Comparison of ENCODE assay signal across 15 cellular contexts in the genomic region with DNA sequence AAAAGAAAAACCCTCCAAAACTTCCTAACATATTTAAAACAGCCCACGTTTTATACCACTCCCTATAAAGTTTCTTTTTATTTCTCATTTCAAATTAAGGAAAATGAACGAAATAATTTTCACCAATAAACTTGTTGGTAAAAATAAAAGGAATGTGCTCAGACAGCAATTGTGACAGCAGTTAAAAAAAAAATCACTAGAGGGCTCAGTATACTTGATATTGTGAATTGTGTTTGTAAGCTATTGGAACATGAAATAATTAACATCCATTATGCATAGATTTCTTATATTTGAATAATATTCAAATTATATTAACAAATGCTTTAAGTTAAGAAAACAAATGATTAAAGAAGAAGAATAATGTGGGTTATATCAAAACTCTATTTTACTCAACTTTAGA.
DNase-seq lines count a peak whose midpoint lies in the region; ATAC-seq, FAIRE-seq and TF ChIP-seq lines count a peak whose summit lies in the region.
"Had no signal": no experiment of that assay in that cellular context is flagged by ENCODE, and none has a peak within 500 bp of the region (broad histone marks: within the 10 kb centered on the region; RNA-seq: fewer than 3 reads in every experiment).

No MANE protein-coding gene starts in this region.

- no peak overlapping the region for H3K4me3 Mint-ChIP-seq in activated T-cell treated with anti-CD3 and anti-CD28 coated beads, Interleukin-2, amount 50 U/mL, for 24 hours
- no peak overlapping the region for H3K4me3 Mint-ChIP-seq in CD4-positive, alpha-beta memory T cell
- H3K4me3 Mint-ChIP-seq: CD14-positive monocyte; stimulated activated naive CD8-positive, alpha-beta T cell treated with anti-CD3 and anti-CD28 coated beads, Interleukin-15, amount 100 ng/mL, for 72 hours had no signal

- H3K27ac ChIP-seq in A549: no peak overlapping the region
- no peak overlapping the region for H3K27ac ChIP-seq in GM23248
- H3K27ac ChIP-seq in CD4-positive, alpha-beta memory T cell (ENCODE audit: low read depth, low read length): no peak overlapping the region
- H3K27ac ChIP-seq: SJSA1 had no signal

- TF ChIP-seq EP300 in A549 (IDR thresholded peaks at IDR 0.05): no peak

- no peaks in the 10 kb centered on the region for H3F3A ChIP-seq in GM23248 (ENCODE audit: insufficient read depth)

- H3K27me3 ChIP-seq in GM23248 (replicated peaks; ENCODE audit: insufficient read depth): no peaks in the 10 kb centered on the region
- no peaks in the 10 kb centered on the region for H3K27me3 ChIP-seq in CD4-positive, alpha-beta memory T cell (ENCODE audit: insufficient read depth, low read length)
- H3K27me3 ChIP-seq: SJSA1 had no signal

- no peaks in the 10 kb centered on the region for H3K4me1 ChIP-seq in A549
- H3K4me1 ChIP-seq in GM23248 (ENCODE audit: insufficient read depth): peaks cover 17% of the 10 kb centered on the region; the same call in 1 of the 2 replicates
- no peaks in the 10 kb centered on the region for H3K4me1 ChIP-seq in CD4-positive, alpha-beta memory T cell (ENCODE audit: insufficient read depth, low read length)
- H3K4me1 ChIP-seq: HAP-1, SJSA1 had no signal

- POLR2A ChIA-PET in A549 (lab: Yijun Ruan, JAX): no interaction called here
- POLR2A ChIA-PET in CD4-positive, alpha-beta memory T cell (lab: Charles Lee; ENCODE audit: partially characterized antibody): no interaction called here

- TF ChIP-seq POLR2A in A549 (IDR thresholded peaks at IDR 0.05; ENCODE audit: low read length): no peak

- no peak; the same call in 2 of the 3 replicates for TF ChIP-seq CTCF in A549 (IDR thresholded peaks at IDR 0.05)

- H3K27me3 Mint-ChIP-seq in activated T-cell treated with anti-CD3 and anti-CD28 coated beads, Interleukin-2, amount 50 U/mL, for 24 hours: no peaks in the 10 kb centered on the region
- H3K27me3 Mint-ChIP-seq in CD4-positive, alpha-beta memory T cell: no peaks in the 10 kb centered on the region
- H3K27me3 Mint-ChIP-seq: stimulated activated naive CD8-positive, alpha-beta T cell treated with anti-CD3 and anti-CD28 coated beads, Interleukin-15, amount 100 ng/mL, for 72 hours had no signal

- H3K9me3 Mint-ChIP-seq in activated T-cell treated with anti-CD3 and anti-CD28 coated beads, Interleukin-2, amount 50 U/mL, for 24 hours: no peaks in the 10 kb centered on the region
- H3K9me3 Mint-ChIP-seq in CD4-positive, alpha-beta memory T cell: no peaks in the 10 kb centered on the region
- H3K9me3 Mint-ChIP-seq: CD14-positive monocyte; stimulated activated naive CD8-positive, alpha-beta T cell treated with anti-CD3 and anti-CD28 coated beads, Interleukin-15, amount 100 ng/mL, for 72 hours had no signal

- 48% methylated on average over 2 of the region's 2 CpGs for WGBS in A549 (ENCODE audit: missing lambda C conversion rate)
- WGBS in GM23248 (ENCODE audit: low coverage in 1 of 2, low lambda C conversion rate in 2 of 2, missing lambda C conversion rate in 2 of 2), 2 experiments: 39 to 45% methylated on average over 2 of the region's 2 CpGs

- peaks cover 39% of the 10 kb centered on the region for H3K79me2 ChIP-seq in GM23248 (ENCODE audit: insufficient read depth)

- H3K9me3 ChIP-seq in A549: no peaks in the 10 kb centered on the region
- no peaks in the 10 kb centered on the region for H3K9me3 ChIP-seq in GM23248 (ENCODE audit: low read depth)
- no peaks in the 10 kb centered on the region for H3K9me3 ChIP-seq in CD4-positive, alpha-beta memory T cell (ENCODE audit: control insufficient read depth in 1 of 2, low read length in 2 of 2)
- H3K9me3 ChIP-seq: HAP-1, SJSA1 had no signal

- DNase-seq in A549 (ENCODE audit: low read depth in 1 of 2, low spot score in 1 of 2) (no peak), GM23248 (peak; percentile 18), frontal cortex (ENCODE audit: low spot score in 2 of 2) (no peak), NCI-H2029 treated with DMSO at 0.1 percent for 48 hours (lab: John Stamatoyannopoulos, UW) (no peak)
- no peak for DNase-seq in activated T-cell treated with anti-CD3 and anti-CD28 coated beads, Interleukin-2, amount 50 U/mL, for 24 hours
- no peak for DNase-seq in CD4-positive, alpha-beta memory T cell
- DNase-seq: activated CD8-positive, alpha-beta memory T cell treated with anti-CD3 and anti-CD28 coated beads, Interleukin-2, amount 50 U/mL, for 48 hours; GF-D8; kidney glomerular epithelial cell; stimulated activated naive CD8-positive, alpha-beta T cell treated with anti-CD3 and anti-CD28 coated beads, Interleukin-15, amount 100 ng/mL, for 72 hours had no signal

- no peak for FAIRE-seq in A549 (lab: Jason Lieb, UNC)
- peak; percentile 91 for FAIRE-seq in frontal cortex (lab: Jason Lieb, UNC)

- CTCF ChIA-PET in A549 (lab: Yijun Ruan, JAX): no interaction called here
- CTCF ChIA-PET in CD4-positive, alpha-beta memory T cell (lab: Charles Lee; ENCODE audit: partially characterized antibody): no interaction called here

- 0 out of 2 replicates have a peak, but pooled peaks cover 5% of the 10 kb centered on the region for H3K36me3 ChIP-seq in GM23248 (ENCODE audit: low read depth)
- no peaks in the 10 kb centered on the region for H3K36me3 ChIP-seq in CD4-positive, alpha-beta memory T cell (ENCODE audit: insufficient read depth, low read length)
- H3K36me3 ChIP-seq: HAP-1, SJSA1 had no signal

- no peak overlapping the region for H2AFZ ChIP-seq in GM23248

- H3K27ac Mint-ChIP-seq in activated T-cell treated with anti-CD3 and anti-CD28 coated beads, Interleukin-2, amount 50 U/mL, for 24 hours: no peak overlapping the region
- H3K27ac Mint-ChIP-seq in CD4-positive, alpha-beta memory T cell: no peak overlapping the region
- H3K27ac Mint-ChIP-seq: CD14-positive monocyte; stimulated activated naive CD8-positive, alpha-beta T cell treated with anti-CD3 and anti-CD28 coated beads, Interleukin-15, amount 100 ng/mL, for 72 hours had no signal

- TF ChIP-seq RAD21 in A549 (conservative IDR thresholded peaks at IDR 0.05 in 1 of 2, IDR thresholded peaks at IDR 0.05 in 1 of 2): peak; percentile 21 to 42; a peak in 3 of 5 replicates

- no peak overlapping the region for H3K4me3 ChIP-seq in A549
- no peak overlapping the region for H3K4me3 ChIP-seq in GM23248
- no peak overlapping the region for H3K4me3 ChIP-seq in CD4-positive, alpha-beta memory T cell (ENCODE audit: low read length in 2 of 2)
- H3K4me3 ChIP-seq: HAP-1, SJSA1 had no signal

- H3K36me3 Mint-ChIP-seq in activated T-cell treated with anti-CD3 and anti-CD28 coated beads, Interleukin-2, amount 50 U/mL, for 24 hours (ENCODE audit: low read depth): peaks cover 29% of the 10 kb centered on the region
- peaks cover 12 to 13% of the 10 kb centered on the region in 2 donors for H3K36me3 Mint-ChIP-seq in CD4-positive, alpha-beta memory T cell

- H3K9me2 ChIP-seq in GM23248 (ENCODE audit: insufficient read depth): no peaks in the 10 kb centered on the region

- no peaks in the 10 kb centered on the region for H3K4me1 Mint-ChIP-seq in activated T-cell treated with anti-CD3 and anti-CD28 coated beads, Interleukin-2, amount 50 U/mL, for 24 hours (ENCODE audit: low read depth)
- peaks cover 0 to 4% (median 1%) of the 10 kb centered on the region in 4 donors for H3K4me1 Mint-ChIP-seq in CD4-positive, alpha-beta memory T cell
- H3K4me1 Mint-ChIP-seq: CD14-positive monocyte; stimulated activated naive CD8-positive, alpha-beta T cell treated with anti-CD3 and anti-CD28 coated beads, Interleukin-15, amount 100 ng/mL, for 72 hours had no signal

- intact Hi-C loops in CD4-positive, alpha-beta memory T cell (cut with micrococcal nuclease): no loop called here

- H3K9ac ChIP-seq in GM23248: no peak overlapping the region

- no peaks in the 10 kb centered on the region for H4K20me1 ChIP-seq in GM23248 (ENCODE audit: insufficient read depth)

- in situ Hi-C loops in GM23248 (cut with MboI): no loop called here

- ATAC-seq in A549: no peak
- 0 out of 3 replicates have a peak, but pooled peaks have one; percentile 37 for ATAC-seq in SK-N-SH treated with all-trans-retinoic acid at 6 μM for 48 hours
- ATAC-seq in HG02623 (IDR thresholded peaks at IDR 0.05; ENCODE audit: unreplicated experiment): no peak
- ATAC-seq: stimulated activated naive CD8-positive, alpha-beta T cell treated with anti-CD3 and anti-CD28 coated beads, Interleukin-15, amount 100 ng/mL, for 72 hours had no signal

- H3K4me2 ChIP-seq in A549 (no peak overlapping the region), GM23248 (ENCODE audit: unreplicated experiment) (no peak overlapping the region)

TF ChIP-seq in A549, 52 proteins besides CTCF, POLR2A, EP300 and RAD21 (continues in another document):
- TF ChIP-seq SMC3 (IDR thresholded peaks at IDR 0.05) (peak; percentile 17; the same call in 1 of the 3 replicates), MAFK (IDR thresholded peaks at IDR 0.05; ENCODE audit: partially characterized antibody) (no peak)
- TF ChIP-seq, protein P1, sequence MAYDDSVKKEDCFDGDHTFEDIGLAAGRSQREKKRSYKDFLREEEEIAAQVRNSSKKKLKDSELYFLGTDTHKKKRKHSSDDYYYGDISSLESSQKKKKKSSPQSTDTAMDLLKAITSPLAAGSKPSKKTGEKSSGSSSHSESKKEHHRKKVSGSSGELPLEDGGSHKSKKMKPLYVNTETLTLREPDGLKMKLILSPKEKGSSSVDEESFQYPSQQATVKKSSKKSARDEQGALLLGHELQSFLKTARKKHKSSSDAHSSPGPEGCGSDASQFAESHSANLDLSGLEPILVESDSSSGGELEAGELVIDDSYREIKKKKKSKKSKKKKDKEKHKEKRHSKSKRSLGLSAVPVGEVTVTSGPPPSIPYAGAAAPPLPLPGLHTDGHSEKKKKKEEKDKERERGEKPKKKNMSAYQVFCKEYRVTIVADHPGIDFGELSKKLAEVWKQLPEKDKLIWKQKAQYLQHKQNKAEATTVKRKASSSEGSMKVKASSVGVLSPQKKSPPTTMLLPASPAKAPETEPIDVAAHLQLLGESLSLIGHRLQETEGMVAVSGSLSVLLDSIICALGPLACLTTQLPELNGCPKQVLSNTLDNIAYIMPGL (CRISPR knock-in tag; IDR thresholded peaks at IDR 0.05; ENCODE audit: borderline replicate concordance): no peak

TF ChIP-seq in SK-N-SH treated with all-trans-retinoic acid at 6 μM for 48 hours, 23 proteins besides CTCF, POLR2A, EP300 and RAD21 (continues in another document):
- TF ChIP-seq GLIS3 (CRISPR knock-in tag; IDR thresholded peaks at IDR 0.05) (no peak), ZFP30 (CRISPR knock-in tag; IDR thresholded peaks at IDR 0.05) (no peak), CSDC2 (CRISPR knock-in tag; IDR thresholded peaks at IDR 0.05) (no peak), PPARA (CRISPR knock-in tag; IDR thresholded peaks at IDR 0.05; ENCODE audit: borderline replicate concordance) (no peak)
